ENCODE assay signal across 1 cellular context in genomic region chr10:32958085-32958991, GRCh38.
TF ChIP-seq lines count a peak whose summit lies in the region.

TSS of gene ITGB1 (minus strand) at chr10:32958230. CDS start at chr10:32935558, 22,672 bp downstream.

TF ChIP-seq in HepG2, 621 proteins besides CTCF, POLR2A, EP300 and RAD21 (continued from another document and continues in another):
- TF ChIP-seq TERF1 (CRISPR knock-in tag; IDR thresholded peaks at IDR 0.05) (no peak), ZNF333 (CRISPR knock-in tag; IDR thresholded peaks at IDR 0.05; ENCODE audit: borderline replicate concordance) (0 out of 2 replicates have a peak, but pooled peaks have one; percentile 49), SUZ12 (IDR thresholded peaks at IDR 0.05; ENCODE audit: low read depth, low read length) (no peak), SCMH1 (CRISPR knock-in tag; IDR thresholded peaks at IDR 0.05; ENCODE audit: borderline replicate concordance) (no peak), SNRNP70 (IDR thresholded peaks at IDR 0.05; ENCODE audit: low read depth, low read length) (no peak), ZNF609 (CRISPR knock-in tag; IDR thresholded peaks at IDR 0.05; ENCODE audit: borderline replicate concordance) (peak; percentile 85), JDP2 (CRISPR knock-in tag; IDR thresholded peaks at IDR 0.05; ENCODE audit: borderline replicate concordance) (no peak; the same call in 1 of the 2 replicates), NR2C2 (CRISPR knock-in tag; IDR thresholded peaks at IDR 0.05; ENCODE audit: borderline replicate concordance) (peak; percentile 81), ZNF660 (CRISPR knock-in tag; IDR thresholded peaks at IDR 0.05; ENCODE audit: borderline replicate concordance, low read depth) (no peak), HDAC1 (CRISPR knock-in tag; IDR thresholded peaks at IDR 0.05) (peak; percentile 92), RAD51 (IDR thresholded peaks at IDR 0.05; ENCODE audit: borderline replicate concordance) (no peak), ZNF138 (CRISPR knock-in tag; IDR thresholded peaks at IDR 0.05; ENCODE audit: low read depth) (0 out of 2 replicates have a peak, but pooled peaks have one; percentile 20), U2AF1 (optimal IDR thresholded peaks at IDR 0.05; ENCODE audit: low read depth, low read length) (no peak), ZNF850 (CRISPR knock-in tag; conservative IDR thresholded peaks at IDR 0.05) (no peak), ATF7-NPFF (CRISPR knock-in tag; IDR thresholded peaks at IDR 0.05; ENCODE audit: low read depth) (no peak; the same call in none of the 2 replicates), NFE2L2 (IDR thresholded peaks at IDR 0.05; ENCODE audit: low read length) (no peak), ZNF512B (CRISPR knock-in tag; IDR thresholded peaks at IDR 0.05; ENCODE audit: borderline replicate concordance) (no peak), ARID2 (CRISPR knock-in tag; IDR thresholded peaks at IDR 0.05; ENCODE audit: borderline replicate concordance) (peak; percentile 30; the same call in 1 of the 2 replicates), ZNF251 (CRISPR knock-in tag; IDR thresholded peaks at IDR 0.05) (no peak), ZNF780A (CRISPR knock-in tag; IDR thresholded peaks at IDR 0.05) (no peak), FOXO4 (CRISPR knock-in tag; conservative IDR thresholded peaks at IDR 0.05) (no peak), ZSCAN29 (CRISPR knock-in tag; conservative IDR thresholded peaks at IDR 0.05) (no peak), MED13 (CRISPR knock-in tag; IDR thresholded peaks at IDR 0.05) (peak; percentile 85; the same call in 1 of the 2 replicates), SP1 (IDR thresholded peaks at IDR 0.05) (no peak), SP1 (CRISPR knock-in tag; IDR thresholded peaks at IDR 0.05) (peak; percentile 87), POLR2AphosphoS5 (IDR thresholded peaks at IDR 0.05; ENCODE audit: low read depth, low read length) (peak; percentile 73), ZNF256 (CRISPR knock-in tag; conservative IDR thresholded peaks at IDR 0.05) (no peak), ZNF530 (CRISPR knock-in tag; IDR thresholded peaks at IDR 0.05; ENCODE audit: low read depth) (no peak), MAZ (IDR thresholded peaks at IDR 0.05; ENCODE audit: borderline replicate concordance, low read depth, low read length) (peak; percentile 54), MAZ (CRISPR knock-in tag; IDR thresholded peaks at IDR 0.05; ENCODE audit: low read depth) (peak; percentile 88), GLI4 (CRISPR knock-in tag; IDR thresholded peaks at IDR 0.05; ENCODE audit: borderline replicate concordance) (peak; percentile 61; the same call in 1 of the 2 replicates), FOXC1 (CRISPR knock-in tag; IDR thresholded peaks at IDR 0.05; ENCODE audit: borderline replicate concordance) (peak; percentile 87; the same call in 1 of the 2 replicates), IKZF4 (CRISPR knock-in tag; IDR thresholded peaks at IDR 0.05; ENCODE audit: borderline replicate concordance, low read depth, not compliant biosample characterization) (peak; percentile 58), ZKSCAN8 (CRISPR knock-in tag; IDR thresholded peaks at IDR 0.05; ENCODE audit: borderline replicate concordance) (peak; percentile 48; the same call in 1 of the 2 replicates), FOXA3 (CRISPR knock-in tag; IDR thresholded peaks at IDR 0.05) (peak; percentile 68; the same call in 1 of the 2 replicates), ZBTB7B (CRISPR knock-in tag; IDR thresholded peaks at IDR 0.05) (peak; percentile 66; the same call in 1 of the 2 replicates), CERS6 (CRISPR knock-in tag; IDR thresholded peaks at IDR 0.05) (no peak), TGIF2 (CRISPR knock-in tag; IDR thresholded peaks at IDR 0.05) (peak; percentile 20; the same call in 1 of the 2 replicates), ZNF614 (CRISPR knock-in tag; IDR thresholded peaks at IDR 0.05; ENCODE audit: borderline replicate concordance) (peak; percentile 79; the same call in 1 of the 2 replicates), KDM4B (CRISPR knock-in tag; IDR thresholded peaks at IDR 0.05) (peak; percentile 68; the same call in 1 of the 2 replicates), ZNF318 (CRISPR knock-in tag; IDR thresholded peaks at IDR 0.05) (no peak), ZNF737 (CRISPR knock-in tag; IDR thresholded peaks at IDR 0.05; ENCODE audit: borderline replicate concordance) (no peak), TARDBP (CRISPR knock-in tag; IDR thresholded peaks at IDR 0.05) (peak; percentile 68), CREM (IDR thresholded peaks at IDR 0.05) (peak; percentile 26; the same call in 1 of the 2 replicates), CREM (CRISPR knock-in tag; IDR thresholded peaks at IDR 0.05) (no peak)
